28 cellular contexts compared by ENCODE assay signal in the genomic region with DNA sequence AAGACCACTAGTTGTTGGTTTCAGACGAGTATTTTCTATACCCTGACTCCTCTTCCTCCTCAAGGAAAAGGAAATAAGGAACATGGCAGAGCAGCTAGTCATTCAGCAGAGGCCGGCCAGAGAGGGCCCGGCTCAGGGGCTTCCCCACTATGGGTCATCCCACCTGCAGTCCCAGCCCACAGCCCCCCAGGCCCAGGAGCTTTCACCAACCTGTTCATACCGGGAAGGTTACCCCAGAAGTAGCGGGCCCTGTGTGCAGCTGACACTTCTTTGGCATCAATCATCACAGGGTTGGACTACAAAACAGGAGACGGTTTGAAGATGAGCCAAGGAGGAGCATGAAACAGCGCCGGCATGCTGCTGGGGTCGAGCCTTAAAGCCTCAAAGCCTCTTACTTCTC.
"Had no signal": no experiment of that assay in that cellular context is flagged by ENCODE, and none has a peak within 500 bp of the region (broad histone marks: within the 10 kb centered on the region; RNA-seq: fewer than 3 reads in every experiment).

No MANE protein-coding gene starts in this region.

- H3K27ac Mint-ChIP-seq: activated CD4-positive, alpha-beta memory T cell treated with anti-CD3 and anti-CD28 coated beads, Interleukin-2, amount 10 ng/mL, durations not matched to agents 7 days and 5 days; activated CD4-positive, alpha-beta T cell treated with anti-CD3 and anti-CD28 coated beads for 36 hours; activated T-helper 17 cell treated with anti-CD3 and anti-CD28 coated beads, Interleukin-2, amount 50 U/mL, for 72 hours; T-helper 1 cell treated with Interleukin-12 subunit alpha and Interleukin-12 subunit beta and Interleukin-4 antibody, amounts not matched to agents 30 μg/mL and 1 μg/mL, for 36 hours; T-helper 2 cell treated with Interferon-gamma antibody and Interleukin-4, amounts not matched to agents 5 μg/mL and 100 μg/mL, for 36 hours had no signal

- H3K27me3 Mint-ChIP-seq: activated CD4-positive, alpha-beta memory T cell treated with anti-CD3 and anti-CD28 coated beads, Interleukin-2, amount 10 ng/mL, durations not matched to agents 7 days and 5 days; activated CD4-positive, alpha-beta T cell treated with anti-CD3 and anti-CD28 coated beads for 36 hours; activated naive CD8-positive, alpha-beta T cell treated with anti-CD3 and anti-CD28 coated beads for 36 hours; activated T-helper 17 cell treated with anti-CD3 and anti-CD28 coated beads, Interleukin-2, amount 50 U/mL, for 72 hours; central memory CD8-positive, alpha-beta T cell had no signal

- H3K27ac ChIP-seq: brain microvascular endothelial cell, KMS-11, SJSA1 had no signal

- H3K4me1 ChIP-seq: SJSA1 had no signal

- ATAC-seq: activated CD4-positive, alpha-beta T cell treated with anti-CD3 and anti-CD28 coated beads for 36 hours; activated CD4-positive, CD25-positive, alpha-beta regulatory T cell treated with anti-CD3 and anti-CD28 coated beads, Interleukin-2, amount 50 U/mL, for 24 hours; activated T-helper 17 cell treated with anti-CD3 and anti-CD28 coated beads, Interleukin-2, amount 50 U/mL, for 72 hours; Panc1 had no signal

- H3K4me1 Mint-ChIP-seq: activated CD4-positive, alpha-beta memory T cell treated with anti-CD3 and anti-CD28 coated beads, Interleukin-2, amount 10 ng/mL, durations not matched to agents 7 days and 5 days; activated CD4-positive, alpha-beta T cell treated with anti-CD3 and anti-CD28 coated beads for 36 hours; activated naive CD8-positive, alpha-beta T cell treated with anti-CD3 and anti-CD28 coated beads for 36 hours; central memory CD8-positive, alpha-beta T cell had no signal

- H3K9me3 Mint-ChIP-seq: activated CD4-positive, alpha-beta memory T cell treated with anti-CD3 and anti-CD28 coated beads, Interleukin-2, amount 10 ng/mL, durations not matched to agents 7 days and 5 days; activated naive CD8-positive, alpha-beta T cell treated with anti-CD3 and anti-CD28 coated beads for 36 hours; activated T-helper 17 cell treated with anti-CD3 and anti-CD28 coated beads, Interleukin-2, amount 50 U/mL, for 72 hours; central memory CD8-positive, alpha-beta T cell; T-helper 1 cell treated with Interleukin-12 subunit alpha and Interleukin-12 subunit beta and Interleukin-4 antibody, amounts not matched to agents 30 μg/mL and 1 μg/mL, for 36 hours; T-helper 2 cell treated with Interferon-gamma antibody and Interleukin-4, amounts not matched to agents 5 μg/mL and 100 μg/mL, for 36 hours had no signal

- H3K27me3 ChIP-seq: brain microvascular endothelial cell, SJSA1 had no signal

- DNase-seq: activated CD4-positive, alpha-beta memory T cell treated with anti-CD3 and anti-CD28 coated beads, Interleukin-2, amount 10 ng/mL, durations not matched to agents 7 days and 5 days; activated CD4-positive, alpha-beta T cell treated with anti-CD3 and anti-CD28 coated beads for 36 hours; activated effector memory CD4-positive, alpha-beta T cell treated with anti-CD3 and anti-CD28 coated beads, Interleukin-2, amount 50 U/mL, for 16 hours; activated naive CD4-positive, alpha-beta T cell; activated naive CD4-positive, alpha-beta T cell treated with anti-CD3 and anti-CD28 coated beads, Interleukin-2, amount 50 U/mL, for 16 hours; activated naive CD8-positive, alpha-beta T cell treated with anti-CD3 and anti-CD28 coated beads for 36 hours; activated T-cell treated with anti-CD3 and anti-CD28 coated beads, Interleukin-2, amount 50 U/mL, for 48 hours; amniotic stem cell; aorta; brain microvascular endothelial cell; MM.1S; MV-4-11; NCI-H1092; NCI-H1436 treated with DMSO at 0.1 percent for 48 hours; NCI-H1694 treated with DMSO at 0.1 percent for 48 hours; NCI-H2029; NCI-H345; NCI-H524 treated with DMSO at 0.1 percent for 48 hours; SHP77 treated with DMSO at 0.1 percent for 48 hours; SK-N-SH had no signal

- H3K9me3 ChIP-seq: SJSA1, SK-N-SH had no signal

- H3K4me3 Mint-ChIP-seq: activated CD4-positive, alpha-beta memory T cell treated with anti-CD3 and anti-CD28 coated beads, Interleukin-2, amount 10 ng/mL, durations not matched to agents 7 days and 5 days; activated CD4-positive, alpha-beta T cell treated with anti-CD3 and anti-CD28 coated beads for 36 hours; activated naive CD8-positive, alpha-beta T cell treated with anti-CD3 and anti-CD28 coated beads for 36 hours; activated T-helper 17 cell treated with anti-CD3 and anti-CD28 coated beads, Interleukin-2, amount 50 U/mL, for 72 hours; central memory CD8-positive, alpha-beta T cell; T-helper 1 cell treated with Interleukin-12 subunit alpha and Interleukin-12 subunit beta and Interleukin-4 antibody, amounts not matched to agents 30 μg/mL and 1 μg/mL, for 36 hours; T-helper 2 cell treated with Interferon-gamma antibody and Interleukin-4, amounts not matched to agents 5 μg/mL and 100 μg/mL, for 36 hours had no signal

- H3K4me3 ChIP-seq: SJSA1 had no signal
